In genomic region chr17:76497699-76497978, GRCh38 we compare ENCODE assay signal across 11 cellular contexts. TPM values are rescaled to one million over a fixed set of nuclear protein-coding genes. Genes with fewer than 3 reads are reported as not detected.
DNase-seq lines count a peak whose midpoint lies in the region; ATAC-seq and TF ChIP-seq lines count a peak whose summit lies in the region.
"Had no signal": no experiment of that assay in that cellular context is flagged by ENCODE, and none has a peak within 500 bp of the region (broad histone marks: within the 10 kb centered on the region; RNA-seq: fewer than 3 reads in every experiment).

No MANE protein-coding gene starts in this region.

- peaks cover 12% of the 10 kb centered on the region for H3K36me3 Mint-ChIP-seq in T-helper 1 cell treated with Interleukin-12 subunit alpha and Interleukin-12 subunit beta and Interleukin-4 antibody, amounts not matched to agents 30 μg/mL and 1 μg/mL, for 36 hours (ENCODE audit: low read depth)
- no peaks in the 10 kb centered on the region for H3K36me3 Mint-ChIP-seq in mesothelial cell of epicardium
- H3K36me3 Mint-ChIP-seq in activated T-cell treated with anti-CD3 and anti-CD28 coated beads, Interleukin-2, amount 50 U/mL, for 24 hours (ENCODE audit: low read depth), result peaks cover 11% of the 10 kb centered on the region
- H3K36me3 Mint-ChIP-seq: activated CD4-positive, alpha-beta memory T cell treated with anti-CD3 and anti-CD28 coated beads for 36 hours had no signal

- peak overlapping the region; percentile 84 for H3K4me3 ChIP-seq in thoracic aorta

- H3K27me3 ChIP-seq in thoracic aorta (replicated peaks; ENCODE audit: insufficient read depth), result no peaks in the 10 kb centered on the region

- H3K27ac Mint-ChIP-seq in T-helper 1 cell treated with Interleukin-12 subunit alpha and Interleukin-12 subunit beta and Interleukin-4 antibody, amounts not matched to agents 30 μg/mL and 1 μg/mL, for 36 hours, result peak overlapping the region; percentile 19
- H3K27ac Mint-ChIP-seq in mesothelial cell of epicardium, result peak overlapping the region; percentile 84
- no peak overlapping the region for H3K27ac Mint-ChIP-seq in activated T-cell treated with anti-CD3 and anti-CD28 coated beads, Interleukin-2, amount 50 U/mL, for 24 hours
- H3K27ac Mint-ChIP-seq: activated CD4-positive, alpha-beta memory T cell treated with anti-CD3 and anti-CD28 coated beads for 36 hours had no signal

- H3K27me3 Mint-ChIP-seq in T-helper 1 cell treated with Interleukin-12 subunit alpha and Interleukin-12 subunit beta and Interleukin-4 antibody, amounts not matched to agents 30 μg/mL and 1 μg/mL, for 36 hours (ENCODE audit: low read depth), result no peaks in the 10 kb centered on the region
- H3K27me3 Mint-ChIP-seq in mesothelial cell of epicardium (ENCODE audit: low read depth), result peaks cover 7% of the 10 kb centered on the region
- H3K27me3 Mint-ChIP-seq in activated T-cell treated with anti-CD3 and anti-CD28 coated beads, Interleukin-2, amount 50 U/mL, for 24 hours, result no peaks in the 10 kb centered on the region
- H3K27me3 Mint-ChIP-seq: activated CD4-positive, alpha-beta memory T cell treated with anti-CD3 and anti-CD28 coated beads for 36 hours had no signal

- ATAC-seq in thoracic aorta (ENCODE audit: insufficient number of reproducible peaks, low FRiP score, low read depth) (no peak), HG02885 (IDR thresholded peaks at IDR 0.05; ENCODE audit: poor library complexity, unreplicated experiment) (no peak)

- H3K4me1 ChIP-seq in thoracic aorta (ENCODE audit: control insufficient read depth in 1 of 2, low read depth in 2 of 2), result peaks cover 25 to 47% of the 10 kb centered on the region in 2 donors

- peaks cover 59% of the 10 kb centered on the region for H3K4me1 Mint-ChIP-seq in T-helper 1 cell treated with Interleukin-12 subunit alpha and Interleukin-12 subunit beta and Interleukin-4 antibody, amounts not matched to agents 30 μg/mL and 1 μg/mL, for 36 hours (ENCODE audit: low read depth)
- peaks cover 49% of the 10 kb centered on the region for H3K4me1 Mint-ChIP-seq in mesothelial cell of epicardium
- H3K4me1 Mint-ChIP-seq in activated T-cell treated with anti-CD3 and anti-CD28 coated beads, Interleukin-2, amount 50 U/mL, for 24 hours (ENCODE audit: low read depth), result peaks cover 74% of the 10 kb centered on the region

- no peaks in the 10 kb centered on the region for H3K9me3 Mint-ChIP-seq in T-helper 1 cell treated with Interleukin-12 subunit alpha and Interleukin-12 subunit beta and Interleukin-4 antibody, amounts not matched to agents 30 μg/mL and 1 μg/mL, for 36 hours
- H3K9me3 Mint-ChIP-seq in mesothelial cell of epicardium, result no peaks in the 10 kb centered on the region
- H3K9me3 Mint-ChIP-seq in activated T-cell treated with anti-CD3 and anti-CD28 coated beads, Interleukin-2, amount 50 U/mL, for 24 hours, result no peaks in the 10 kb centered on the region
- H3K9me3 Mint-ChIP-seq: activated CD4-positive, alpha-beta memory T cell treated with anti-CD3 and anti-CD28 coated beads for 36 hours had no signal

- no peaks in the 10 kb centered on the region for H3K9me3 ChIP-seq in thoracic aorta

- H3K4me3 Mint-ChIP-seq in T-helper 1 cell treated with Interleukin-12 subunit alpha and Interleukin-12 subunit beta and Interleukin-4 antibody, amounts not matched to agents 30 μg/mL and 1 μg/mL, for 36 hours, result no peak overlapping the region
- H3K4me3 Mint-ChIP-seq in mesothelial cell of epicardium, result no peak overlapping the region
- H3K4me3 Mint-ChIP-seq in activated T-cell treated with anti-CD3 and anti-CD28 coated beads, Interleukin-2, amount 50 U/mL, for 24 hours, result no peak overlapping the region
- H3K4me3 Mint-ChIP-seq: activated CD4-positive, alpha-beta memory T cell treated with anti-CD3 and anti-CD28 coated beads for 36 hours had no signal

- no peak for TF ChIP-seq CTCF in mesothelial cell of epicardium (IDR thresholded peaks at IDR 0.05; ENCODE audit: unreplicated experiment)
- no peak for TF ChIP-seq CTCF in thoracic aorta (IDR thresholded peaks at IDR 0.05)

- H3K36me3 ChIP-seq in thoracic aorta, result no peaks in the 10 kb centered on the region

- H3K27ac ChIP-seq in cingulate gyrus (ENCODE audit: low read depth, low read length) (peak overlapping the region; percentile 82), thoracic aorta (peak overlapping the region; percentile 57 to 75)

- DNase-seq in T-helper 1 cell (no peak), mesothelial cell of epicardium (ENCODE audit: low spot score in 2 of 2, unreplicated experiment in 2 of 2) (no peak), thoracic aorta (ENCODE audit: low spot score) (no peak)
- DNase-seq in activated T-cell treated with anti-CD3 and anti-CD28 coated beads, Interleukin-2, amount 50 U/mL, for 24 hours, result no peak
- DNase-seq in activated CD4-positive, alpha-beta T cell treated with anti-CD3 and anti-CD28 coated beads for 48 hours, result no peak
- DNase-seq: activated CD4-positive, alpha-beta memory T cell treated with anti-CD3 and anti-CD28 coated beads for 36 hours; GF-D8 had no signal

RNA-seq across cellular contexts. Expression of gene RHBDF2, which starts 3.6 kb away (rescaled TPM):
- total RNA-seq in mesothelial cell of epicardium, result 19.1 to 21.6 TPM (median 21.5 TPM) in 3 replicates
- total RNA-seq in thoracic aorta, result 100 to 1,000 TPM in 1 of 2 donors, 10 to 100 TPM in 1; 91.6 to 153 TPM

RNA-seq across cellular contexts. Expression of gene AANAT, which starts 30.2 kb away (rescaled TPM):
- total RNA-seq in mesothelial cell of epicardium (0.22 to 0.40 TPM in 2 of 3 replicates, not detected in the other), thoracic aorta (not detected)
- total RNA-seq: activated CD4-positive, alpha-beta memory T cell treated with anti-CD3 and anti-CD28 coated beads for 36 hours; aorta had no signal

RNA-seq across cellular contexts. Expression of gene CYGB, which starts 39.9 kb away (rescaled TPM):
- total RNA-seq in mesothelial cell of epicardium (8.6 to 10.4 TPM (median 10.1 TPM) in 3 replicates), thoracic aorta (10 to 100 TPM in 1 of 2 donors, 1 to 10 TPM in 1; 8.3 to 17.7 TPM)
- total RNA-seq: activated CD4-positive, alpha-beta memory T cell treated with anti-CD3 and anti-CD28 coated beads for 36 hours had no signal

RNA-seq across cellular contexts. Expression of gene PRCD, which starts 42.2 kb away (rescaled TPM):
- total RNA-seq in mesothelial cell of epicardium, result 8.7 to 9.9 TPM (median 9.9 TPM) in 3 replicates
- total RNA-seq in thoracic aorta, result 1 to 10 TPM; 1.9 to 2.4 TPM
- total RNA-seq: activated CD4-positive, alpha-beta memory T cell treated with anti-CD3 and anti-CD28 coated beads for 36 hours had no signal

RNA-seq across cellular contexts. Expression of gene UBE2O, which starts 44.7 kb away (rescaled TPM):
- total RNA-seq in mesothelial cell of epicardium, result 42.7 to 46.3 TPM (median 44.3 TPM) in 3 replicates
- 10 to 100 TPM; 16.4 to 31.1 TPM for total RNA-seq in thoracic aorta
